In the genomic region with DNA sequence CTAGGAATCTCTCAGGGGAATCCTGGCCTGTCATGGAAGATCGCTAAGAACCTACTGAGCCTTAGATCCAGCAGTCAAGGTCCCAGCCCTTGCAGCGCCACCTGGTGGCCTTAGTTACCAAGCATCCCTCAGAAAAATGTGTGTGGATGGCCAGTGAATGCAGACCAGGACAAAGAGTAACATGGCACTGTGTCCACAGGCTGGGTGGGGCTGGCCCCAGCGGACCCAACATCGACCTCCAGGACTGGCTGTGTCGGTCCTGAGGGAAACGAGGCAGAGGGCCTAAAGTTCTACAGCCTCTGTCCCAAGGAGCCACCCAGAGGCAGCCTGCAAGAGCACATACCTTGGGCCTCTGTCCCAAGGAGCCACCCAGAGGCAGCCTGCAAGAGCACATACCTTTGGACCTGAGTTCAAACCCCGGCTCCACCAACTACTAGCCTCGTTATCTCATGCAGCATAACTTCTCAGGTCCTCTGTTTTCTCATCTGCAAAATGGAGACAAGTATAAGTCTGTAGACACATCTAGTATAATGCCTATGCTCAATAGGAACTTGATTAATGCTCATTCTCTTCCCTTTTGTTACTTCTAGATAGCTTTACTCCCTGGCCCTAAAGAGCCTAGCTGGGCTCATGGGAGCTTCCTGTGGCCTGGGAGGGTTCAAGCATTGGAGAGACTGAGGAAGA, we compare ENCODE assay signal across 8 cellular contexts. TPM values are rescaled to one million over a fixed set of nuclear protein-coding genes. Genes with fewer than 3 reads are reported as not detected.
DNase-seq lines count a peak whose midpoint lies in the region; ATAC-seq and TF ChIP-seq lines count a peak whose summit lies in the region.

No MANE protein-coding gene starts in this region.

- no peaks in the 10 kb centered on the region for H3K9me3 ChIP-seq in right lobe of liver

- TF ChIP-seq POLR2A in right lobe of liver (IDR thresholded peaks at IDR 0.05), result no peak

- H3K4me1 ChIP-seq in right lobe of liver, result peaks cover 0 to 32% (median 10%) of the 10 kb centered on the region in 4 donors

- no peak overlapping the region for H3K4me3 ChIP-seq in coronary artery
- no peak overlapping the region for H3K4me3 ChIP-seq in right lobe of liver

- ATAC-seq in right lobe of liver (peak; percentile 59 to 75 (median 71)), GM19324 (IDR thresholded peaks at IDR 0.05; ENCODE audit: low FRiP score, unreplicated experiment) (no peak)

- no peaks in the 10 kb centered on the region for H3K36me3 ChIP-seq in right lobe of liver

- DNase-seq in AG09319 (ENCODE audit: extremely low read depth, low read depth) (peak; percentile 15), HCEC 1CT (peak; percentile 57), NCI-H510A treated with DMSO at 0.1 percent for 48 hours (lab: John Stamatoyannopoulos, UW) (peak; percentile 44), coronary artery (ENCODE audit: low spot score) (no peak), right lobe of liver (peak; percentile 82 to 84 (median 83))
- peak; percentile 86 for DNase-seq in activated CD4-positive, alpha-beta T cell treated with anti-CD3 and anti-CD28 coated beads for 48 hours
- DNase-seq in stimulated activated CD4-positive, alpha-beta T cell treated with anti-CD3 and anti-CD28 coated beads, TNF-alpha, amount 100 ng/mL, for 4 hours (ENCODE audit: low read depth in 3 of 3), result peak; percentile 52 to 66 (median 59)

- TF ChIP-seq CTCF in AG09319 (IDR thresholded peaks at IDR 0.05; ENCODE audit: low read depth, low read length) (peak; percentile 84), coronary artery (IDR thresholded peaks at IDR 0.05) (peak; percentile 50), right lobe of liver (IDR thresholded peaks at IDR 0.05) (peak; percentile 88 to 95 (median 90))

- WGBS in right lobe of liver (ENCODE audit: insufficient coverage, low coverage, low lambda C conversion rate, missing lambda C conversion rate), result 22% methylated on average over 3 of the region's 8 CpGs

- no peak overlapping the region for H3K27ac ChIP-seq in coronary artery
- H3K27ac ChIP-seq in right lobe of liver, result no peak overlapping the region

- no peaks in the 10 kb centered on the region for H3K27me3 ChIP-seq in right lobe of liver

- intact Hi-C loops in right lobe of liver (cut with DNase I), result loop anchor here (10.0 kb wide), 2 partner anchors 54 to 146 kb away; no protein-coding TSS in a partner anchor

RNA-seq across cellular contexts. Expression of a gene that starts 57.5 kb away (rescaled TPM):
- total RNA-seq in right lobe of liver, result 10 to 100 TPM; 35.1 to 46.2 (median 38.0) TPM
